Comparison of ENCODE assay signal across 13 cellular contexts in the genomic region with DNA sequence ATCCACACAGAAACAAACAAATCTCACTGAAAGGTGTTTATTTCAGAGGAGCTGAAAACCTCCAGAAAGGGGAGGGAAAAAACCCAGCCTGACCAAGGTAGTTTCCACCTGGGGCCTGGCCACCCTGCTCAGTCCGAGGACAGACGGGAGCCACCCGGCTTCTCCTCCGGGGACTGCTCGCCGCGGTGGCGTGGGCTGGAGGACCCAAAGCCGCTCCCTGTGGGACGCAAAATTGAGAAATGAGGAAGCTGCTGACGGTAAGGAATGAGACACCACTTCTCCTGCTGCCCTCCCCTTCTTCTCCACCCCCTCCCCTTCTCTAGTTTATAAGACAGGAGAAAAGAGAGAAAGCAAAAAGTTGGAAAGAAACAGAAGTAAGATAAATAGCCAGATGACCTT. TPM values are rescaled to one million over a fixed set of nuclear protein-coding genes. Genes with fewer than 3 reads are reported as not detected.
DNase-seq lines count a peak whose midpoint lies in the region; FAIRE-seq and TF ChIP-seq lines count a peak whose summit lies in the region.
"Had no signal": no experiment of that assay in that cellular context is flagged by ENCODE, and none has a peak within 500 bp of the region (broad histone marks: within the 10 kb centered on the region; RNA-seq: fewer than 3 reads in every experiment).

No MANE protein-coding gene starts in this region.

- H3K4me3 ChIP-seq in SK-N-MC (no peak overlapping the region), spleen (peak overlapping the region in 2 of 8 donors; percentile 1 to 41)
- H3K4me3 ChIP-seq: pancreas had no signal

- TF ChIP-seq POLR2A in spleen (IDR thresholded peaks at IDR 0.05) (no peak), GM12892 (IDR thresholded peaks at IDR 0.05; ENCODE audit: low read depth, low read length) (no peak)

- no peaks in the 10 kb centered on the region for H3K4me1 Mint-ChIP-seq in progenitor cell of endocrine pancreas (ENCODE audit: low read depth)

- intact Hi-C loops in cardiac septum (cut with DNase I) (no loop called here), spleen (cut with DNase I; ENCODE audit: low total_unique reads) (no loop called here)

- no peak for FAIRE-seq in GM12892 (lab: Jason Lieb, UNC)
- FAIRE-seq: islet of Langerhans, pancreas had no signal

- DNase-seq in NOMO-1 (lab: John Stamatoyannopoulos, UW; ENCODE audit: unreplicated experiment in 2 of 2), result peak; percentile 35 to 46
- no peak for DNase-seq in NOMO-1 treated with dmso at 0.1 percent for 144 hours (lab: John Stamatoyannopoulos, UW; ENCODE audit: unreplicated experiment)
- DNase-seq in SK-N-MC (ENCODE audit: low read depth, low spot score), result no peak
- DNase-seq in cardiac septum (ENCODE audit: low spot score), result peak; percentile 89
- peak; percentile 91 for DNase-seq in spleen
- DNase-seq in GM12892 (ENCODE audit: insufficient read length), result no peak
- DNase-seq in DMS114 treated with DMSO at 0.1 percent for 48 hours (lab: John Stamatoyannopoulos, UW; ENCODE audit: unreplicated experiment), result no peak
- no peak for DNase-seq in progenitor cell of endocrine pancreas (ENCODE audit: low spot score, unreplicated experiment)
- DNase-seq: H9, WERI-Rb-1 had no signal

- H3K9me3 Mint-ChIP-seq in progenitor cell of endocrine pancreas (ENCODE audit: low read depth), result no peaks in the 10 kb centered on the region

- peaks cover 22% of the 10 kb centered on the region for H3K27me3 Mint-ChIP-seq in progenitor cell of endocrine pancreas

- no peak overlapping the region for H3K27ac Mint-ChIP-seq in progenitor cell of endocrine pancreas
- H3K27ac Mint-ChIP-seq: H9 had no signal

- H3K27me3 ChIP-seq in spleen (replicated peaks in 1 of 7), result no peaks in the 10 kb centered on the region
- H3K27me3 ChIP-seq: pancreas had no signal

- H3K36me3 ChIP-seq in SK-N-MC (ENCODE audit: insufficient read depth, low read length) (no peaks in the 10 kb centered on the region), spleen (peaks cover 0 to 77% (median 37%) of the 10 kb centered on the region in 6 donors)
- H3K36me3 ChIP-seq: pancreas, WERI-Rb-1 had no signal

- H3K9me3 ChIP-seq in SK-N-MC (ENCODE audit: low read depth, low read length) (no peaks in the 10 kb centered on the region), spleen (no peaks in the 10 kb centered on the region)
- H3K9me3 ChIP-seq: pancreas had no signal

- peak overlapping the region; percentile 27 for H3K9ac ChIP-seq in SK-N-MC (ENCODE audit: insufficient read length)

- WGBS in spleen, 5 donors, result 23 to 36% (median 30%) methylated on average over 11 of the region's 11 CpGs

- H3K27ac ChIP-seq in SK-N-MC, result peak overlapping the region; percentile 79; the same call in 1 of the 2 replicates
- H3K27ac ChIP-seq in spleen, result peak overlapping the region in 7 of 8 donors; percentile 37 to 97 (median 67)
- H3K27ac ChIP-seq: 22Rv1, WERI-Rb-1 had no signal

- H3K4me3 Mint-ChIP-seq in progenitor cell of endocrine pancreas (ENCODE audit: low read depth), result no peak overlapping the region
- H3K4me3 Mint-ChIP-seq: H9 had no signal

- peak in 1 of 11 experiments; percentile 8 for TF ChIP-seq CTCF in spleen (IDR thresholded peaks at IDR 0.05 in 8 of 11, conservative IDR thresholded peaks at IDR 0.05 in 3 of 11)
- no peak for TF ChIP-seq CTCF in progenitor cell of endocrine pancreas (IDR thresholded peaks at IDR 0.05; ENCODE audit: unreplicated experiment)

- peaks cover 27 to 99% (median 77%) of the 10 kb centered on the region in 6 donors for H3K4me1 ChIP-seq in spleen

- H3K36me3 Mint-ChIP-seq in progenitor cell of endocrine pancreas (ENCODE audit: insufficient read depth), result no peaks in the 10 kb centered on the region

RNA-seq across cellular contexts. Expression of a gene that starts 12.7 kb away (rescaled TPM):
- 11.5 TPM for total RNA-seq in cardiac septum
- total RNA-seq in spleen, result 100 to 1,000 TPM; 285 to 754 (median 415) TPM
- polyA plus RNA-seq in spleen, result 100 to 1,000 TPM in 2 of 3 donors, 10 to 100 TPM in 1; 92.1 to 332 (median 250) TPM
- polyA plus RNA-seq in GM12892 (2012; ENCODE audit: missing spikeins), result 41.8 TPM
- 0.41 and 0.47 TPM in 2 replicates for total RNA-seq in progenitor cell of endocrine pancreas

RNA-seq across cellular contexts. Expression of a gene that starts 31.9 kb away (rescaled TPM):
- total RNA-seq in cardiac septum, result 35.8 TPM
- total RNA-seq in spleen, result 10 to 100 TPM in 6 of 7 donors, 1 to 10 TPM in 1; 6.1 to 30.6 (median 26.4) TPM
- 10 to 100 TPM; 16.4 to 35.4 (median 28.5) TPM for polyA plus RNA-seq in spleen
- polyA plus RNA-seq in GM12892 (2012; ENCODE audit: missing spikeins), result 6.3 TPM
- 33.1 and 36.0 TPM in 2 replicates for total RNA-seq in progenitor cell of endocrine pancreas

RNA-seq across cellular contexts. Expression of a gene that starts 34.5 kb away (rescaled TPM):
- total RNA-seq in cardiac septum (194 TPM), spleen (100 to 1,000 TPM; 121 to 189 (median 165) TPM), progenitor cell of endocrine pancreas (221 and 226 TPM in 2 replicates)
- polyA plus RNA-seq in spleen, result 10 to 100 TPM; 57.6 to 69.3 (median 64.9) TPM
- polyA plus RNA-seq in GM12892 (2012; ENCODE audit: missing spikeins), result 28.2 TPM

Comparison
In these comparisons a context has a peak if more than half of its experiments do, and no peak if none do; other contexts are left out.
1. DNase-seq: peak in NOMO-1 (2 of 2), cardiac septum (single experiment) and spleen (single experiment); none in NOMO-1 treated with dmso at 0.1 percent for 144 hours (single experiment), SK-N-MC (single experiment), GM12892 (single experiment), DMS114 treated with DMSO at 0.1 percent for 48 hours (single experiment) and progenitor cell of endocrine pancreas (single experiment).
2. RNA of a gene that starts 12.7 kb away (total RNA-seq): 285 to 754 TPM in spleen; 11.5 TPM in cardiac septum (single experiment) and 0.41 to 0.47 TPM in progenitor cell of endocrine pancreas; every median in the first group is over 10 times any median in the second.